Comparison of ENCODE assay signal across 8 cellular contexts in genomic region chr3:62665627-62666433, GRCh38.
A peak's percentile ranks its signal among the peaks of the same experiment; 100 is the strongest.
DNase-seq lines count a peak whose midpoint lies in the region; ATAC-seq and TF ChIP-seq lines count a peak whose summit lies in the region.

No MANE protein-coding gene starts in this region.

- no peak overlapping the region for H3K4me3 ChIP-seq in astrocyte of the spinal cord (ENCODE audit: low read depth, low read length)

- TF ChIP-seq CTCF in astrocyte of the spinal cord (IDR thresholded peaks at IDR 0.05; ENCODE audit: low read depth, low read length) = peak; percentile 72

- peak; percentile 79 for ATAC-seq in GM19397 (IDR thresholded peaks at IDR 0.05; ENCODE audit: unreplicated experiment)
- peak; percentile 89 for ATAC-seq in HG03342 (IDR thresholded peaks at IDR 0.05; ENCODE audit: unreplicated experiment)

- in situ Hi-C loops in astrocyte of the spinal cord (cut with HindIII; ENCODE audit: low sequenced_read_pairs) = no loop called here

- peak; percentile 42 to 82 (median 58) for DNase-seq in NCI-H1417 (lab: John Stamatoyannopoulos, UW)
- DNase-seq in NCI-H1417 treated with DMSO at 0.1 percent for 48 hours (lab: John Stamatoyannopoulos, UW) = no peak
- peak; percentile 44 for DNase-seq in NCI-H748 treated with DMSO at 0.1 percent for 48 hours (lab: John Stamatoyannopoulos, UW)
- DNase-seq in astrocyte of the spinal cord (ENCODE audit: low read depth, low spot score) = peak; percentile 62
- DNase-seq in iPS-NIHi11 (ENCODE audit: low spot score) = peak; percentile 70
- peak; percentile 59 for DNase-seq in stimulated activated CD8-positive, alpha-beta memory T cell treated with anti-CD3 and anti-CD28 coated beads, Interleukin-4, amount 100 ng/mL, for 48 hours
